In the genomic region with DNA sequence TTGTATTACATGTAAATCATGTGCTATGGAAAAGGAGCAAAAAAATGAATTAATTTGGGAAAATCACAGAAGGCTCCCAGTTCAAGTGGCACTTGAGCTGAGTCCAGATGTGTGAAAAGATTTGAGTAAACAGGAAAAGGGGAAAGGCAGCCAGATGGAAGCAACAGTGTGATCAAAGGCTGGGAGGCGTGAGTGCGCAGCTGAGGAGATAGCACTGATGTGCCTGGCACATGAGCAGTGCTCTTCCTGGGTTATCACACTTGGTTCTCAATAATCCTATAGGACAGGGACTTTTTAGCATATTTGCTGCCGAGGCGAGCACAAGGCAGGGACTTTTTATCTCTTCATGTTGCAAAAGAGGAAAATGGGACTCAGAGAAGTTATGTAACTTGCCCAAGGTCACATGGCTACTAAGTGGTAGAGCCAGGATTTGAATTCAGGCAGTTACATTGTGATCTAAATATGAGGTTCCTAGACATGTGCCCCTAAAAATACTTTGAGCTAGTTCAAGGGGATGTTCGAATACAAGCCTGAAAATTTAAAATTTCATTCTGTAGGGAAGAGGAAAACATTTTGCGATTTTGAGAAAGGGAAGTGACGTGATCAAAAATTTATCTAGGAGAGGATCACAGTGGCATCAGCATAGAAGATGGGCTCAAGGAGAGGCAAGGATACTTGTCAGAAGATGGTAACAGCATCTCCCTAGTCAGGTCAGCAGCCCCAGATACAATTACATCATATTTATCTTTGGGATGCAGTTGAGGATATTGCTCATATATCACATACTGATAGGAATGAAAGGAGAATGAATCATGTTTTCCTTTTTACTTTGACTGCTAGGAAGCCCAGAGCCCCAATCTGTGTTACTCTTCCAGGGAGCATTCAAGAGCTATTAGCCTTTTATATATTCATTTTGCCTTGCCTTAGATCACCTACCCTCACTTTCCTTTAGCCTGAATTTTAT, we compare ENCODE assay signal across 11 cellular contexts. TPM values are rescaled to one million over a fixed set of nuclear protein-coding genes. Genes with fewer than 3 reads are reported as not detected.
DNase-seq lines count a peak whose midpoint lies in the region; ATAC-seq and TF ChIP-seq lines count a peak whose summit lies in the region.
"Had no signal": no experiment of that assay in that cellular context is flagged by ENCODE, and none has a peak within 500 bp of the region (broad histone marks: within the 10 kb centered on the region; RNA-seq: fewer than 3 reads in every experiment).

No MANE protein-coding gene starts in this region.

- DNase-seq in HFFc6 = peak; percentile 55
- peak; percentile 49 for DNase-seq in SKM-1 treated with dmso at 0.1 percent for 144 hours (lab: John Stamatoyannopoulos, UW; ENCODE audit: unreplicated experiment)
- peak; percentile 19 for DNase-seq in left ventricle myocardium inferior
- DNase-seq in T-cell = no peak
- DNase-seq in activated CD4-positive, alpha-beta memory T cell treated with anti-CD3 and anti-CD28 coated beads, Interleukin-2, amount 10 ng/mL, durations not matched to agents 7 days and 5 days = no peak
- DNase-seq in effector CD8-positive, alpha-beta T cell (lab: John Stamatoyannopoulos, UW) = no peak
- no peak for DNase-seq in GF-D8 (lab: John Stamatoyannopoulos, UW)
- DNase-seq: colonic mucosa had no signal

- no peak overlapping the region for H3K4me3 ChIP-seq in ACC112 (ENCODE audit: low read depth, low read length)
- H3K4me3 ChIP-seq in left ventricle myocardium inferior = no peak overlapping the region
- H3K4me3 ChIP-seq: colonic mucosa, thoracic aorta had no signal

- intact Hi-C loops in left ventricle myocardium inferior (cut with micrococcal nuclease) = no loop called here

- no peaks in the 10 kb centered on the region for H3K36me3 ChIP-seq in ACC112 (ENCODE audit: insufficient read depth, low read length)
- no peaks in the 10 kb centered on the region for H3K36me3 ChIP-seq in left ventricle myocardium inferior
- H3K36me3 ChIP-seq: colonic mucosa, thoracic aorta had no signal

- H3K79me2 ChIP-seq in ACC112 (ENCODE audit: control insufficient read depth, insufficient read depth, low read length, unreplicated experiment) = peaks cover 24% of the 10 kb centered on the region

- peak overlapping the region; percentile 95 for H3K27ac ChIP-seq in ACC112 (ENCODE audit: low read depth, low read length)
- H3K27ac ChIP-seq in left ventricle myocardium inferior (replicated peaks) = peak overlapping the region; percentile 88
- H3K27ac ChIP-seq: colonic mucosa, thoracic aorta, VCaP had no signal

- H2AFZ ChIP-seq in ACC112 (ENCODE audit: low read length, unreplicated experiment) = no peak overlapping the region

- H3K4me1 Mint-ChIP-seq in HFFc6 (ENCODE audit: low read depth) (peaks cover 78% of the 10 kb centered on the region), T-cell (no peaks in the 10 kb centered on the region)
- H3K4me1 Mint-ChIP-seq in activated CD4-positive, alpha-beta memory T cell treated with anti-CD3 and anti-CD28 coated beads, Interleukin-2, amount 10 ng/mL, durations not matched to agents 7 days and 5 days = no peaks in the 10 kb centered on the region

- H3K27ac Mint-ChIP-seq in HFFc6 (peak overlapping the region; percentile 67), T-cell (no peak overlapping the region)
- H3K27ac Mint-ChIP-seq in activated CD4-positive, alpha-beta memory T cell treated with anti-CD3 and anti-CD28 coated beads, Interleukin-2, amount 10 ng/mL, durations not matched to agents 7 days and 5 days = no peak overlapping the region

- H3K9me3 ChIP-seq in left ventricle myocardium inferior (replicated peaks) = no peaks in the 10 kb centered on the region
- H3K9me3 ChIP-seq: colonic mucosa, thoracic aorta had no signal

- no peak for ATAC-seq in T-cell (replicated peaks in 1 of 4)

- H3K27me3 Mint-ChIP-seq in HFFc6 (ENCODE audit: insufficient read depth) (peaks cover 2% of the 10 kb centered on the region), T-cell (peaks cover 0 to 4% of the 10 kb centered on the region in 2 donors)
- H3K27me3 Mint-ChIP-seq in activated CD4-positive, alpha-beta memory T cell treated with anti-CD3 and anti-CD28 coated beads, Interleukin-2, amount 10 ng/mL, durations not matched to agents 7 days and 5 days = peaks cover 12% of the 10 kb centered on the region

- POLR2A ChIA-PET in T-cell (lab: Charles Lee) = no interaction called here
- POLR2A ChIA-PET in activated CD4-positive, alpha-beta memory T cell treated with anti-CD3 and anti-CD28 coated beads, Interleukin-2, amount 10 ng/mL, durations not matched to agents 7 days and 5 days (lab: Charles Lee) = no interaction called here

- CTCF ChIA-PET in T-cell (lab: Charles Lee) = no interaction called here
- CTCF ChIA-PET in activated CD4-positive, alpha-beta memory T cell treated with anti-CD3 and anti-CD28 coated beads, Interleukin-2, amount 10 ng/mL, durations not matched to agents 7 days and 5 days (lab: Charles Lee) = no interaction called here

- H3K36me3 Mint-ChIP-seq in HFFc6 (ENCODE audit: low read depth) (no peaks in the 10 kb centered on the region), T-cell (no peaks in the 10 kb centered on the region)
- no peaks in the 10 kb centered on the region for H3K36me3 Mint-ChIP-seq in activated CD4-positive, alpha-beta memory T cell treated with anti-CD3 and anti-CD28 coated beads, Interleukin-2, amount 10 ng/mL, durations not matched to agents 7 days and 5 days (ENCODE audit: low read depth)

- no peaks in the 10 kb centered on the region for H3K9me3 Mint-ChIP-seq in HFFc6
- H3K9me3 Mint-ChIP-seq in T-cell = no peaks in the 10 kb centered on the region
- H3K9me3 Mint-ChIP-seq in activated CD4-positive, alpha-beta memory T cell treated with anti-CD3 and anti-CD28 coated beads, Interleukin-2, amount 10 ng/mL, durations not matched to agents 7 days and 5 days = no peaks in the 10 kb centered on the region

- H3K27me3 ChIP-seq in ACC112 (ENCODE audit: insufficient read depth, low read length) (no peaks in the 10 kb centered on the region), left ventricle myocardium inferior (ENCODE audit: low read depth) (no peaks in the 10 kb centered on the region)
- H3K27me3 ChIP-seq: colonic mucosa had no signal

- TF ChIP-seq CTCF in HFFc6 (IDR thresholded peaks at IDR 0.05) (no peak), left ventricle myocardium inferior (IDR thresholded peaks at IDR 0.05; ENCODE audit: borderline replicate concordance) (no peak)

- H3K4me3 Mint-ChIP-seq in HFFc6 (no peak overlapping the region), T-cell (no peak overlapping the region)
- H3K4me3 Mint-ChIP-seq in activated CD4-positive, alpha-beta memory T cell treated with anti-CD3 and anti-CD28 coated beads, Interleukin-2, amount 10 ng/mL, durations not matched to agents 7 days and 5 days = no peak overlapping the region

- peaks cover 72% of the 10 kb centered on the region for H3K4me1 ChIP-seq in ACC112 (ENCODE audit: control insufficient read depth, insufficient read depth, low read length, unreplicated experiment)
- peaks cover 88% of the 10 kb centered on the region for H3K4me1 ChIP-seq in left ventricle myocardium inferior
- H3K4me1 ChIP-seq: colonic mucosa had no signal

RNA-seq across cellular contexts. Expression of a gene that starts 39.8 kb away (rescaled TPM):
- 10 to 100 TPM in 3 of 6 experiments, 1 to 10 TPM in 3; 9.3 to 11.0 (median 9.9) TPM for total RNA-seq in HFFc6 (2021; fragmentation: NEBNext Ultra II Directional; extraction: Animal tissue kit (Norgen Biotek cat#: 25700))
- 5.0 TPM for total RNA-seq in left ventricle myocardium inferior
- under 1 TPM in 3 of 5 donors, not detected in 2; 0.06 to 0.39 (median 0.09) TPM for total RNA-seq in T-cell
- not detected for total RNA-seq in activated CD4-positive, alpha-beta memory T cell treated with anti-CD3 and anti-CD28 coated beads, Interleukin-2, amount 10 ng/mL, durations not matched to agents 7 days and 5 days

Comparison
In these comparisons a context has a peak if more than half of its experiments do, and no peak if none do; other contexts are left out.
1. DNase-seq: peak in HFFc6 (single experiment), SKM-1 treated with dmso at 0.1 percent for 144 hours (single experiment) and left ventricle myocardium inferior (single experiment); none in T-cell (0 of 34), activated CD4-positive, alpha-beta memory T cell treated with anti-CD3 and anti-CD28 coated beads, Interleukin-2, amount 10 ng/mL, durations not matched to agents 7 days and 5 days (single experiment), effector CD8-positive, alpha-beta T cell (single experiment) and GF-D8 (single experiment).